ENCODE assay signal across 8 cellular contexts in the genomic region with DNA sequence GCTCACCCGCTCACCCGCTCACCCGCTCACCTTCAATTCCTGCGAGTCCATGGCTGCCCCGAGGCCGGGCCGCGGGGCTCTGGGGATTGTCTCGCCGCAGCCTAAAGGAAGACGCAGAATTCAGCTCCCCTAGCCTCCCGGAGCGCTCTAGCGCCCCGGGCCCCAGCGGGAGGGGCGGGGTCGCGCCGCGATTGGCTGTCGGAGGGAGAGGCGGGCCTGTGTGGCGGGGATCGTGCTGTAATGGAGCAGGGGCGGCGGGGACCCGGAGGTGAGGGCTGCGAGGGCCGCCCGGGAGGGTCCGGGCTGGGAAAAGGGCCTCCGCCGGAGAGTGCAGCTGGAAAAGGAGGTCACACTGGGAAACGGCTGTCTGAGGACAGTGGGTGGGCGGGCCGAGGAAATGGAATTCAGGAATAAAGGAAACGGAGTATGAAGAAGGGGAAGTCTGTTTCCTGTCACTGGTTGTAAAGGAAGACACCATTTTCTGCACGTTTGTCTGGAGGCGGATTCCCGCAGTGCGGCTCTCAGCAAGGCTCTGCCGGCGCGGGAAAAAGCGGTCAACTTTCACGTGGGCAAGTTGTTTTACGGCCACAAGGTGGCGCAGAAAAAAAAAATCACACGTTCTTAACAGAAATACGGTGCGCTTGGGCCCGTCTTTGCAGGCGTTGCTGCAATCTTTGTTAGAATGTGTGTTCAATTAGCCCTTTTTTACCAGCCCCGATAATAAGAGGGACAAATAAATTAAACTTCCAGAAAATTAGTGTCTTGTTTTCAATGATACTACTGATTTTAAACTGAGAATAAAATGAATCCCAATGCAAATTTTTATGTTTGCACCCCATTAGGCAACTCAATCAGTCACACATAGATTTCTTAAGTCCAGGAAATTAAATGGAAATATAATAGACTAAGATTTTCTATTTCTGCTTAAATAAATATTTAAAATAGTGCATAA. TPM values are rescaled to one million over a fixed set of nuclear protein-coding genes. Genes with fewer than 3 reads are reported as not detected.
A peak's percentile ranks its signal among the peaks of the same experiment; 100 is the strongest.
DNase-seq lines count a peak whose midpoint lies in the region; ATAC-seq and TF ChIP-seq lines count a peak whose summit lies in the region.

A gene (minus strand): TSS at position 122 of the 952 bp plus-strand sequence. CDS start 71 bp downstream, at position 51.

- peak within 1 kb of the TSS; percentile 69 for H2BK5ac ChIP-seq in trophoblast cell (ENCODE audit: low read depth, low read length, poor library complexity)

- TF ChIP-seq EP300 in transverse colon (IDR thresholded peaks at IDR 0.05; ENCODE audit: low read depth) = no peak

- peak within 1 kb of the TSS; percentile 79 for H2AK5ac ChIP-seq in trophoblast cell (ENCODE audit: low read length)

- peak; percentile 97 for ATAC-seq in HG02798 (IDR thresholded peaks at IDR 0.05; ENCODE audit: poor library complexity, unreplicated experiment)

- peak within 1 kb of the TSS; percentile 86 for H3K14ac ChIP-seq in trophoblast cell (ENCODE audit: low read length)

- peak; percentile 69 for TF ChIP-seq POLR2A in transverse colon (IDR thresholded peaks at IDR 0.05)

- in situ Hi-C loops in transverse colon (cut with MboI; ENCODE audit: low pct_ligation_motif_present in 1 of 4, low pct_unique_long_range_greater_than_20kb in 1 of 4, low sequenced_read_pairs in 3 of 4) = no loop called here

- H2BK12ac ChIP-seq in trophoblast cell (ENCODE audit: low read length) = no peak within 1 kb of the TSS

- peak within 1 kb of the TSS; percentile 90 for H3K18ac ChIP-seq in trophoblast cell (ENCODE audit: low read length)

- peak within 1 kb of the TSS; percentile 42 for H4K91ac ChIP-seq in trophoblast cell (ENCODE audit: low read depth, low read length)

- peak within 1 kb of the TSS; percentile 62 for H3K27ac ChIP-seq in adipose tissue (ENCODE audit: low read depth, low read length)
- peak within 1 kb of the TSS; percentile 89 for H3K27ac ChIP-seq in trophoblast cell (ENCODE audit: low read depth, low read length)
- peak within 1 kb of the TSS; percentile 90 to 96 (median 92) for H3K27ac ChIP-seq in transverse colon

- peak within 1 kb of the TSS; percentile 71 for H2AFZ ChIP-seq in trophoblast cell (ENCODE audit: insufficient read depth, low read length, poor library complexity)

- H3K23ac ChIP-seq in trophoblast cell (ENCODE audit: low read length) = no peak within 1 kb of the TSS

- H3K4me1 ChIP-seq in trophoblast cell (ENCODE audit: control insufficient read depth in 1 of 2, insufficient read depth in 2 of 2, low read length in 2 of 2) (no peaks in the 10 kb centered on the region), transverse colon (peaks cover 7 to 28% (median 16%) of the 10 kb centered on the region in 4 donors)

- H3K79me2 ChIP-seq in trophoblast cell (ENCODE audit: control insufficient read depth, insufficient read depth, low read length, poor library complexity) = peaks cover 3% of the 10 kb centered on the region

- H3K79me1 ChIP-seq in trophoblast cell (ENCODE audit: low read length) = peaks cover 3% of the 10 kb centered on the region

- H4K12ac ChIP-seq in trophoblast cell (ENCODE audit: low read depth, low read length) = peak within 1 kb of the TSS; percentile 56

- no peaks in the 10 kb centered on the region for H3K27me3 ChIP-seq in trophoblast cell (ENCODE audit: insufficient read depth, low read length)
- no peaks in the 10 kb centered on the region for H3K27me3 ChIP-seq in transverse colon

- H3K9ac ChIP-seq in trophoblast cell (ENCODE audit: low read length) = peak within 1 kb of the TSS; percentile 50

- peak within 1 kb of the TSS; percentile 93 for H4K8ac ChIP-seq in trophoblast cell (ENCODE audit: low read depth, low read length)

- H3K4ac ChIP-seq in trophoblast cell (ENCODE audit: low read depth, low read length) = no peak within 1 kb of the TSS

- H3K9me3 ChIP-seq in trophoblast cell (ENCODE audit: insufficient read depth, low read depth, low read length) = peaks cover 3% of the 10 kb centered on the region
- no peaks in the 10 kb centered on the region for H3K9me3 ChIP-seq in transverse colon

- 0 to 1% (median 0%) methylated on average over 45 to 55 of the region's 55 CpGs for WGBS in adipose tissue, 3 donors
- WGBS in trophoblast cell (ENCODE audit: extremely low coverage, insufficient coverage, insufficient read length) = no CpG with 5 or more reads among the region's 55 CpGs
- WGBS in transverse colon (ENCODE audit: low coverage in 1 of 2), 2 donors = 1% methylated on average over 17 to 47 of the region's 55 CpGs

- intact Hi-C loops in cardiac septum (cut with DNase I) (loop anchor here (2.0 to 5.0 kb wide), 2 partner anchors 175 to 228 kb away; a partner anchor contains a TSS), transverse colon (cut with DNase I; ENCODE audit: low total_unique reads) (loop anchor here (5.0 kb wide), 1 partner anchor 173 kb away; a partner anchor contains a TSS)

- DNase-seq in NCI-H1436 (lab: John Stamatoyannopoulos, UW) = peak; percentile 91
- DNase-seq in T follicular helper cell (ENCODE audit: low read depth) = peak; percentile 90
- DNase-seq in cardiac septum (ENCODE audit: low spot score) = peak; percentile 97
- peak; percentile 99 to 100 for DNase-seq in trophoblast cell
- DNase-seq in transverse colon = peak; percentile 95

- H3K4me3 ChIP-seq in GM12875 (ENCODE audit: low read depth, low read length) (peak within 1 kb of the TSS; percentile 70), trophoblast cell (ENCODE audit: low read depth, low read length) (peak within 1 kb of the TSS; percentile 78), transverse colon (peak within 1 kb of the TSS; percentile 47 to 91 (median 80))

- H2BK120ac ChIP-seq in trophoblast cell (ENCODE audit: insufficient read depth, low read length, poor library complexity) = peak within 1 kb of the TSS; percentile 72

- TF ChIP-seq CTCF in GM12875 (IDR thresholded peaks at IDR 0.05; ENCODE audit: borderline replicate concordance, insufficient read depth, low read depth, low read length) (peak; percentile 62), transverse colon (IDR thresholded peaks at IDR 0.05) (peak; percentile 82 to 92 (median 85))

- peak within 1 kb of the TSS; percentile 64 for H3K4me2 ChIP-seq in trophoblast cell (ENCODE audit: low read length)

- no peaks in the 10 kb centered on the region for H3K36me3 ChIP-seq in trophoblast cell (ENCODE audit: control insufficient read depth in 1 of 2, insufficient read depth in 2 of 2, low read length in 2 of 2)
- no peaks in the 10 kb centered on the region for H3K36me3 ChIP-seq in transverse colon

RNA-seq across cellular contexts. Expression of the gene that starts here (rescaled TPM):
- 1 to 10 TPM; 4.4 to 6.3 (median 5.8) TPM for polyA plus RNA-seq in adipose tissue
- 12.5 TPM for total RNA-seq in cardiac septum
- 4.9 and 5.1 TPM in 2 replicates for polyA plus RNA-seq in trophoblast cell (2013)
- total RNA-seq in transverse colon = 10 to 100 TPM; 11.9 to 33.8 (median 23.0) TPM

Comparison
In these comparisons a context has a peak if more than half of its experiments do, and no peak if none do; other contexts are left out.
1. Peak in every context shown above with its lines: DNase-seq, ATAC-seq, H3K4me3 ChIP-seq and H3K27ac ChIP-seq.